In the genomic region with DNA sequence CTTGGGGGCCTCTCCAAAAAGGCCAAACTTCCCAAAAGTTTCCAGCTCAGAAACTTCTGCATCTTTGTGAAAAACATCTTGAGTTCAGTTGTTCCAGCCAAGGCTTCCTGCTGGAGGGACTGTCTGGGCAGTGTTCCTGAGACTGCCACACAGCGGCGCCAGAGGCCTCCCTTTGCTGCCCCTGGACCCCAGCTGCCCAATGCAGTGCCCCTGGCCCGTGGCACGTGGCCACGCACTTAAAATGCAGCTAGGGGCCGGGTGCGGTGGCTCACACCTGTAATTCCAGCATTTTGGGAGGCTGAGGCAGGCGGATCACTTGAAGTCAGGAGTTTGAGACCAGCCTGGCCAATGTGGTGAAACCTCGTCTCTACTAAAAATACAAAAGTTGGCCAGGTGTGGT, we compare ENCODE assay signal across 1 cellular context.
TF ChIP-seq lines count a peak whose summit lies in the region.

No MANE protein-coding gene starts in this region.

TF ChIP-seq in H1, 55 proteins besides CTCF, POLR2A, EP300 and RAD21:
- peak; percentile 77; the same call in 1 of the 2 replicates for TF ChIP-seq EGR1 (IDR thresholded peaks at IDR 0.05; ENCODE audit: borderline replicate concordance, low read depth, low read length)
